Comparison of ENCODE assay signal across 8 cellular contexts in genomic region chr17:74776990-74777389, GRCh38. TPM values are rescaled to one million over a fixed set of nuclear protein-coding genes. Genes with fewer than 3 reads are reported as not detected.
A peak's percentile ranks its signal among the peaks of the same experiment; 100 is the strongest.
DNase-seq lines count a peak whose midpoint lies in the region; ATAC-seq and TF ChIP-seq lines count a peak whose summit lies in the region.

No MANE protein-coding gene starts in this region.

- in situ Hi-C loops in HAP-1 (cut with MboI; ENCODE audit: low sequenced_read_pairs): loop anchor here (25.0 kb wide), 1 partner anchor 635 kb away; the partner anchor contains the start of gene GRB2

- H3K36me3 ChIP-seq in HAP-1 (replicated peaks): peaks cover 27% of the 10 kb centered on the region
- peaks cover 27 to 33% (median 29%) of the 10 kb centered on the region in 3 donors for H3K36me3 ChIP-seq in skeletal muscle tissue (ENCODE audit: control insufficient read depth in 3 of 3, insufficient read depth in 3 of 3, low read length in 3 of 3)

- H3K27me3 ChIP-seq in HAP-1 (ENCODE audit: low read depth) (no peaks in the 10 kb centered on the region), skeletal muscle tissue (ENCODE audit: control insufficient read depth in 3 of 3, insufficient read depth in 3 of 3, low read length in 3 of 3) (no peaks in the 10 kb centered on the region)

- H3K9me3 ChIP-seq in HAP-1 (no peaks in the 10 kb centered on the region), skeletal muscle tissue (ENCODE audit: control insufficient read depth in 3 of 3, low read length in 3 of 3) (no peaks in the 10 kb centered on the region)

- H3K27me3 Mint-ChIP-seq in T-helper 2 cell treated with Interferon-gamma antibody and Interleukin-4, amounts not matched to agents 5 μg/mL and 100 μg/mL, for 36 hours (ENCODE audit: low read depth): no peaks in the 10 kb centered on the region
- H3K27me3 Mint-ChIP-seq in glutamatergic neuron (ENCODE audit: unreplicated experiment): peaks cover 4% of the 10 kb centered on the region

- H3K9me3 Mint-ChIP-seq in T-helper 2 cell treated with Interferon-gamma antibody and Interleukin-4, amounts not matched to agents 5 μg/mL and 100 μg/mL, for 36 hours: no peaks in the 10 kb centered on the region
- peaks cover 2% of the 10 kb centered on the region for H3K9me3 Mint-ChIP-seq in glutamatergic neuron (ENCODE audit: unreplicated experiment)

- TF ChIP-seq CTCF in glutamatergic neuron (IDR thresholded peaks at IDR 0.05; ENCODE audit: partially characterized antibody, unreplicated experiment): no peak

- H3K27ac ChIP-seq in skeletal muscle tissue (ENCODE audit: low read depth, low read length): peak overlapping the region; percentile 62

- H3K4me3 ChIP-seq in HAP-1: peak overlapping the region; percentile 89
- H3K4me3 ChIP-seq in skeletal muscle tissue (ENCODE audit: low read length in 3 of 3): peak overlapping the region; percentile 87 to 96 (median 92)

- H3K9ac ChIP-seq in skeletal muscle tissue (ENCODE audit: low read depth in 1 of 3, low read length in 3 of 3): peak overlapping the region; percentile 67 to 93 (median 84)

- H3K36me3 Mint-ChIP-seq in T-helper 2 cell treated with Interferon-gamma antibody and Interleukin-4, amounts not matched to agents 5 μg/mL and 100 μg/mL, for 36 hours (ENCODE audit: low read depth): peaks cover 33% of the 10 kb centered on the region
- no peaks in the 10 kb centered on the region for H3K36me3 Mint-ChIP-seq in glutamatergic neuron (ENCODE audit: unreplicated experiment)

- no peak for TF ChIP-seq POLR2A in GM18505 (IDR thresholded peaks at IDR 0.05; ENCODE audit: borderline replicate concordance, extremely low read depth, insufficient read depth, insufficient read length)

- ATAC-seq in GM18511 (IDR thresholded peaks at IDR 0.05; ENCODE audit: unreplicated experiment) (no peak), GM18505 (IDR thresholded peaks at IDR 0.05; ENCODE audit: unreplicated experiment) (no peak)

- peaks cover 52% of the 10 kb centered on the region for H3K4me1 Mint-ChIP-seq in T-helper 2 cell treated with Interferon-gamma antibody and Interleukin-4, amounts not matched to agents 5 μg/mL and 100 μg/mL, for 36 hours (ENCODE audit: low read depth)
- H3K4me1 Mint-ChIP-seq in glutamatergic neuron (ENCODE audit: low read depth, unreplicated experiment): peaks cover 23% of the 10 kb centered on the region

- H3K27ac Mint-ChIP-seq in T-helper 2 cell treated with Interferon-gamma antibody and Interleukin-4, amounts not matched to agents 5 μg/mL and 100 μg/mL, for 36 hours: peak overlapping the region; percentile 38
- peak overlapping the region; percentile 88 for H3K27ac Mint-ChIP-seq in glutamatergic neuron (ENCODE audit: unreplicated experiment)

- peak overlapping the region; percentile 96 for H3K4me3 Mint-ChIP-seq in T-helper 2 cell treated with Interferon-gamma antibody and Interleukin-4, amounts not matched to agents 5 μg/mL and 100 μg/mL, for 36 hours
- peak overlapping the region; percentile 90 for H3K4me3 Mint-ChIP-seq in glutamatergic neuron (ENCODE audit: unreplicated experiment)

- DNase-seq in HAP-1 (ENCODE audit: low spot score in 2 of 2) (no peak), glutamatergic neuron (no peak), NCI-H524 treated with DMSO at 0.1 percent for 48 hours (lab: John Stamatoyannopoulos, UW) (no peak), NCI-H524 (lab: John Stamatoyannopoulos, UW) (no peak)
- DNase-seq in T-helper 2 cell treated with Interferon-gamma antibody and Interleukin-4, amounts not matched to agents 5 μg/mL and 100 μg/mL, for 36 hours (ENCODE audit: low spot score): no peak

- H3K4me1 ChIP-seq in HAP-1: peaks cover 5% of the 10 kb centered on the region
- H3K4me1 ChIP-seq in skeletal muscle tissue (ENCODE audit: control insufficient read depth in 3 of 3, insufficient read depth in 3 of 3, low read length in 3 of 3): peaks cover 14 to 30% (median 15%) of the 10 kb centered on the region in 3 donors

RNA-seq across cellular contexts. Expression of gene NAT9, which starts 0.8 kb away (rescaled TPM):
- total RNA-seq in glutamatergic neuron (ENCODE audit: unreplicated experiment): 67.8 TPM
- 17.7 TPM for total RNA-seq in skeletal muscle tissue

RNA-seq across cellular contexts. Expression of gene NHERF1, which starts 28.6 kb away (rescaled TPM):
- total RNA-seq in glutamatergic neuron (ENCODE audit: unreplicated experiment) (26.9 TPM), skeletal muscle tissue (5.2 TPM)

RNA-seq across cellular contexts. Expression of gene RAB37, which starts 39.9 kb away (rescaled TPM):
- total RNA-seq in glutamatergic neuron (ENCODE audit: unreplicated experiment): 2.1 TPM
- total RNA-seq in skeletal muscle tissue: 1.0 TPM
